17 cellular contexts compared by ENCODE assay signal in the genomic region with DNA sequence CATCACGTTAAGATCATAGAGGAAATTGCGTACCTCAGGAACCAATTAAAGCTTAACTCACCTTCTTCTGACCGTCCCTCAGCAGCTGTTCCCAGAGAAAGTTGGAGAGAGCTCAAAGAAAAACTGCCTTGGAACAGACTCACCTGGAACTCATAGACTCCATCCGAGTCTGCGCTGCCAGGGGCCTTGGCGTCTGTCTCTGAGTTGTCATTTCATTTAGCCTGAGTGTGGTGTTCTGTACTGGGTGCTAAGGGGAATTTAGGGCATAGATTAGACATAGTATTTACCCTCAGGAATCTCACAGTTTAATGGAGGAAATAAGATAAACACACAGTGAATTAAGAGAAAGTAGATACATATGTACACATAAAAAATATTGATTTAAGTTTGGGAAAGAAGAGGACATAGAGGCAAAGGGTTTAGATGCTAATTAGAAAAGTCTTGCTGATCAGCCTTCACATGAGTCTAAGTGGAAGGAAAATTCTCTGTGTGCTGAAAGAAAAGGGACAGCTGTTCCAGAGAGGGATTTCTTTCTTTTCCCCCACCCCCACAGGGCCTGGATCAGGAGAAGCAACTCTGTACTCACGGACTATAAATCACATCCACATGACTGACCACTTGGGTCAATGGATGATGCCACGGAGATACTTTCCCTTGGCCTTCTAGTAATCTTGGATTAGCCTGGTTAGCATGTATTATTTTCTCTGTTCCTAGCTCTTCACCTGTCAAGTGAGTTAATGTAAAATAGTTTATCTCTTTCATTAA.
A peak's percentile ranks its signal among the peaks of the same experiment; 100 is the strongest.
DNase-seq lines count a peak whose midpoint lies in the region; ATAC-seq, FAIRE-seq and TF ChIP-seq lines count a peak whose summit lies in the region.
"Had no signal": no experiment of that assay in that cellular context is flagged by ENCODE, and none has a peak within 500 bp of the region (broad histone marks: within the 10 kb centered on the region; RNA-seq: fewer than 3 reads in every experiment).

No MANE protein-coding gene starts in this region.

- FAIRE-seq in D721Med (lab: Jason Lieb, UNC), result peak; percentile 78

- no peaks in the 10 kb centered on the region for H3K27me3 ChIP-seq in upper lobe of right lung

- peaks cover 10 to 14% of the 10 kb centered on the region in 2 donors for H3K9me3 Mint-ChIP-seq in effector memory CD8-positive, alpha-beta T cell
- H3K9me3 Mint-ChIP-seq: T-helper 1 cell treated with Interleukin-12 subunit alpha and Interleukin-12 subunit beta and Interleukin-4 antibody, amounts not matched to agents 30 μg/mL and 1 μg/mL, for 36 hours had no signal

- H3K4me1 ChIP-seq in upper lobe of right lung, result peaks cover 5% of the 10 kb centered on the region

- no peak for TF ChIP-seq CTCF in D721Med (IDR thresholded peaks at IDR 0.05; ENCODE audit: insufficient read depth, missing control alignments)
- TF ChIP-seq CTCF in VCaP (conservative IDR thresholded peaks at IDR 0.05), result no peak
- TF ChIP-seq CTCF in coronary artery (IDR thresholded peaks at IDR 0.05), result no peak
- TF ChIP-seq CTCF in upper lobe of right lung (IDR thresholded peaks at IDR 0.05), result no peak

- H3K36me3 ChIP-seq in upper lobe of right lung, result no peaks in the 10 kb centered on the region

- H3K27ac ChIP-seq in VCaP (peak overlapping the region; percentile 63), coronary artery (no peak overlapping the region), upper lobe of right lung (no peak overlapping the region)
- H3K27ac ChIP-seq: GM23248 had no signal

- H3K9me3 ChIP-seq in upper lobe of right lung, result no peaks in the 10 kb centered on the region

- no peak overlapping the region for H3K27ac Mint-ChIP-seq in effector memory CD8-positive, alpha-beta T cell
- H3K27ac Mint-ChIP-seq: activated naive CD8-positive, alpha-beta T cell treated with anti-CD3 and anti-CD28 coated beads, Interleukin-2, amount 10 ng/mL, durations not matched to agents 7 days and 5 days; IgD-negative memory B cell; stimulated activated memory B cell treated with anti-CD40 and anti-IgM and Interleukin-4, amounts not matched to agents 10 μg/mL and 1 μg/mL and 100 μg/mL, for 72 hours; T-helper 1 cell treated with Interleukin-12 subunit alpha and Interleukin-12 subunit beta and Interleukin-4 antibody, amounts not matched to agents 30 μg/mL and 1 μg/mL, for 36 hours had no signal

- no peak overlapping the region for H3K4me3 Mint-ChIP-seq in effector memory CD8-positive, alpha-beta T cell
- H3K4me3 Mint-ChIP-seq: activated naive CD8-positive, alpha-beta T cell treated with anti-CD3 and anti-CD28 coated beads, Interleukin-2, amount 10 ng/mL, durations not matched to agents 7 days and 5 days; IgD-negative memory B cell; stimulated activated memory B cell treated with anti-CD40 and anti-IgM and Interleukin-4, amounts not matched to agents 10 μg/mL and 1 μg/mL and 100 μg/mL, for 72 hours; T-helper 1 cell treated with Interleukin-12 subunit alpha and Interleukin-12 subunit beta and Interleukin-4 antibody, amounts not matched to agents 30 μg/mL and 1 μg/mL, for 36 hours had no signal

- DNase-seq in D721Med (ENCODE audit: insufficient read length, low spot score) (no peak), left ventricle myocardium superior (no peak), retina (peak; percentile 55), midbrain (lab: John Stamatoyannopoulos, UW) (no peak), coronary artery (ENCODE audit: low spot score) (no peak), upper lobe of right lung (no peak)
- DNase-seq in effector memory CD8-positive, alpha-beta T cell, result no peak
- DNase-seq: ACHN; activated naive CD8-positive, alpha-beta T cell treated with anti-CD3 and anti-CD28 coated beads, Interleukin-2, amount 10 ng/mL, durations not matched to agents 7 days and 5 days; erythroblast; GM23248; NCI-H1105 treated with DMSO at 0.1 percent for 48 hours; NCI-H226 had no signal

- H3K27me3 Mint-ChIP-seq in effector memory CD8-positive, alpha-beta T cell, result no peaks in the 10 kb centered on the region
- H3K27me3 Mint-ChIP-seq: activated naive CD8-positive, alpha-beta T cell treated with anti-CD3 and anti-CD28 coated beads, Interleukin-2, amount 10 ng/mL, durations not matched to agents 7 days and 5 days; IgD-negative memory B cell; stimulated activated memory B cell treated with anti-CD40 and anti-IgM and Interleukin-4, amounts not matched to agents 10 μg/mL and 1 μg/mL and 100 μg/mL, for 72 hours had no signal

- H3K4me3 ChIP-seq in coronary artery, result no peak overlapping the region
- no peak overlapping the region for H3K4me3 ChIP-seq in upper lobe of right lung
- H3K4me3 ChIP-seq: GM23248 had no signal

- intact Hi-C loops in left ventricle myocardium superior (cut with micrococcal nuclease) (no loop called here), upper lobe of right lung (cut with DNase I) (no loop called here)

- no peaks in the 10 kb centered on the region for H3K36me3 Mint-ChIP-seq in effector memory CD8-positive, alpha-beta T cell (ENCODE audit: insufficient read depth)
- H3K36me3 Mint-ChIP-seq: activated naive CD8-positive, alpha-beta T cell treated with anti-CD3 and anti-CD28 coated beads, Interleukin-2, amount 10 ng/mL, durations not matched to agents 7 days and 5 days had no signal

- no peaks in the 10 kb centered on the region for H3K4me1 Mint-ChIP-seq in effector memory CD8-positive, alpha-beta T cell (ENCODE audit: low read depth in 2 of 2)
- H3K4me1 Mint-ChIP-seq: activated naive CD8-positive, alpha-beta T cell treated with anti-CD3 and anti-CD28 coated beads, Interleukin-2, amount 10 ng/mL, durations not matched to agents 7 days and 5 days; IgD-negative memory B cell; stimulated activated memory B cell treated with anti-CD40 and anti-IgM and Interleukin-4, amounts not matched to agents 10 μg/mL and 1 μg/mL and 100 μg/mL, for 72 hours had no signal

- ATAC-seq in left ventricle myocardium superior (peak; percentile 58), upper lobe of right lung (no peak)
- no peak for ATAC-seq in effector memory CD8-positive, alpha-beta T cell (replicated peaks)
- ATAC-seq: stimulated activated memory B cell treated with anti-CD40 and anti-IgM and Interleukin-4, amounts not matched to agents 10 μg/mL and 1 μg/mL and 100 μg/mL, for 72 hours had no signal
